Comparison of ENCODE assay signal across 12 cellular contexts in the genomic region with DNA sequence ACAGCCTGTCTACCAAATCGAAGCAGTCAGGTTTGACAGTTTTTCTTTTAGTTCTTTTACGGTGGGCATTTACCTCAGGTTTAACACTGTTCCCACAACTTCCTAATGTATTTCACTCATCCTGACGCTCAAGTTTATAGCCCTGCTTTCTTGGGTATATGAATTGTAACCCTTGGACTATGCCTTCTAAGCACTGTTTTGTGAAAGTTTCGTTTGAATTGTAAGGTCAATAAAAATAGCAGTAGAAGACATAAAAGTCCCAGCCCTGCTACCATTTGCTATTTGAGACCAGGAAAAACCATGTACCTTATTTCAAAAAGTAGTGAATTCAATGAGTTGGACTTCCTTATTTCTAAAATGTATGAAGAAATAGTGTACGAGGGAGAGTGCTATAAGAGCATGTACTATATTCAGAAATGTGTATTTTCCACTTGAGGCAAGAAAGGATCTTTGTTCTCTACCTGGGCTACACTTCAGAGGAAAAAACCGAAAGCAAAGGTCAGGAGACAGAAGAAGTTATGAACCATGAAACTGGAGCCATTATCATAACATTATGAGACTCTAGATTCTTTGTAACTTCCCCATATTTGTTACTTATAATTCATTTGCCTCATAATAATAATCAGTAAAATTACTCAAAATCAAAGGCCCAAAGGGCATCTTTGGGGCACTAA. TPM values are rescaled to one million over a fixed set of nuclear protein-coding genes. Genes with fewer than 3 reads are reported as not detected.
A peak's percentile ranks its signal among the peaks of the same experiment; 100 is the strongest.
DNase-seq lines count a peak whose midpoint lies in the region; ATAC-seq and TF ChIP-seq lines count a peak whose summit lies in the region.
"Had no signal": no experiment of that assay in that cellular context is flagged by ENCODE, and none has a peak within 500 bp of the region (broad histone marks: within the 10 kb centered on the region; RNA-seq: fewer than 3 reads in every experiment).

No MANE protein-coding gene starts in this region.

- 0 out of 2 replicates have a peak, but pooled peaks cover 1% of the 10 kb centered on the region for H4K20me1 ChIP-seq in OCI-LY1 (ENCODE audit: insufficient read depth, low read length)

- peak overlapping the region; percentile 31 for H3K27ac Mint-ChIP-seq in activated naive CD4-positive, alpha-beta T cell treated with anti-CD3 and anti-CD28 coated beads, Interleukin-2, amount 50 U/mL, for 24 hours
- H3K27ac Mint-ChIP-seq in activated naive CD4-positive, alpha-beta T cell treated with anti-CD3 and anti-CD28 coated beads, Interleukin-2, amount 50 U/mL, for 72 hours, result peak overlapping the region in 1 of 2 donors; percentile 53

- H3K27ac ChIP-seq in OCI-LY1 (ENCODE audit: low read depth, low read length, poor library complexity, severe bottlenecking), result peak overlapping the region; percentile 68
- peak overlapping the region; percentile 93 to 97 (median 94) for H3K27ac ChIP-seq in transverse colon

- H3K27me3 ChIP-seq in OCI-LY1 (ENCODE audit: insufficient read depth, low read length) (no peaks in the 10 kb centered on the region), transverse colon (no peaks in the 10 kb centered on the region)

- no peaks in the 10 kb centered on the region for H3K9me3 Mint-ChIP-seq in activated naive CD4-positive, alpha-beta T cell treated with anti-CD3 and anti-CD28 coated beads, Interleukin-2, amount 50 U/mL, for 24 hours
- peaks cover 0 to 4% of the 10 kb centered on the region in 2 donors for H3K9me3 Mint-ChIP-seq in activated naive CD4-positive, alpha-beta T cell treated with anti-CD3 and anti-CD28 coated beads, Interleukin-2, amount 50 U/mL, for 72 hours

- 36 to 42% methylated on average over 6 of the region's 6 CpGs for WGBS in transverse colon (ENCODE audit: low coverage in 1 of 2), 2 donors

- peaks cover 55% of the 10 kb centered on the region for H3K4me1 Mint-ChIP-seq in activated naive CD4-positive, alpha-beta T cell treated with anti-CD3 and anti-CD28 coated beads, Interleukin-2, amount 50 U/mL, for 24 hours

- no peak for ATAC-seq in activated naive CD4-positive, alpha-beta T cell treated with anti-CD3 and anti-CD28 coated beads, Interleukin-2, amount 50 U/mL, for 72 hours
- ATAC-seq: activated CD4-positive, CD25-positive, alpha-beta regulatory T cell treated with anti-CD3 and anti-CD28 coated beads, Interleukin-2, amount 50 U/mL, for 24 hours; right cardiac atrium had no signal

- peaks cover 10% of the 10 kb centered on the region for H3K36me3 Mint-ChIP-seq in activated naive CD4-positive, alpha-beta T cell treated with anti-CD3 and anti-CD28 coated beads, Interleukin-2, amount 50 U/mL, for 24 hours
- H3K36me3 Mint-ChIP-seq in activated naive CD4-positive, alpha-beta T cell treated with anti-CD3 and anti-CD28 coated beads, Interleukin-2, amount 50 U/mL, for 72 hours, result peaks cover 20 to 23% of the 10 kb centered on the region in 2 donors

- in situ Hi-C loops in transverse colon (cut with MboI; ENCODE audit: low pct_ligation_motif_present in 1 of 4, low pct_unique_long_range_greater_than_20kb in 1 of 4, low sequenced_read_pairs in 3 of 4), result no loop called here

- peaks cover 41% of the 10 kb centered on the region for H3K4me1 ChIP-seq in OCI-LY1 (ENCODE audit: insufficient read depth, low read length, severe bottlenecking)
- peaks cover 17 to 48% (median 33%) of the 10 kb centered on the region in 4 donors for H3K4me1 ChIP-seq in transverse colon

- H3K36me3 ChIP-seq in OCI-LY1 (ENCODE audit: insufficient read depth, low read length) (peaks cover under 1% of the 10 kb centered on the region; the same call in 1 of the 2 replicates), transverse colon (no peaks in the 10 kb centered on the region)

- H3F3A ChIP-seq in OCI-LY1 (ENCODE audit: insufficient read depth, low read length), result no peaks in the 10 kb centered on the region

- no peak for TF ChIP-seq POLR2A in transverse colon (IDR thresholded peaks at IDR 0.05)

- H3K4me3 ChIP-seq in OCI-LY1 (ENCODE audit: low read depth, low read length, poor library complexity, severe bottlenecking) (peak overlapping the region; percentile 98), epithelial cell of proximal tubule (ENCODE audit: low read depth, low read length) (peak overlapping the region; percentile 66), transverse colon (peak overlapping the region in 3 of 4 donors; percentile 79 to 86 (median 83))

- peaks cover 38% of the 10 kb centered on the region for H3K79me2 ChIP-seq in OCI-LY1 (ENCODE audit: insufficient read depth, low read length)

- H3K4me3 Mint-ChIP-seq in activated naive CD4-positive, alpha-beta T cell treated with anti-CD3 and anti-CD28 coated beads, Interleukin-2, amount 50 U/mL, for 24 hours, result peak overlapping the region; percentile 71

- H3K27me3 Mint-ChIP-seq in activated naive CD4-positive, alpha-beta T cell treated with anti-CD3 and anti-CD28 coated beads, Interleukin-2, amount 50 U/mL, for 24 hours, result no peaks in the 10 kb centered on the region

- intact Hi-C loops in transverse colon (cut with DNase I; ENCODE audit: low total_unique reads), result no loop called here

- H3K4me2 ChIP-seq in OCI-LY1 (ENCODE audit: low read length), result peak overlapping the region; percentile 94

- H3K9me2 ChIP-seq in OCI-LY1 (ENCODE audit: low read depth, low read length), result no peaks in the 10 kb centered on the region

- peak overlapping the region; percentile 98; the same call in 1 of the 2 replicates for H3K9ac ChIP-seq in OCI-LY1 (ENCODE audit: low read length)

- no peak for TF ChIP-seq CTCF in OCI-LY1 (IDR thresholded peaks at IDR 0.05; ENCODE audit: low read length)
- TF ChIP-seq CTCF in epithelial cell of proximal tubule (conservative IDR thresholded peaks at IDR 0.05; ENCODE audit: low read depth, low read length), result no peak
- TF ChIP-seq CTCF in transverse colon (IDR thresholded peaks at IDR 0.05), result no peak

- H2AFZ ChIP-seq in OCI-LY1 (ENCODE audit: low read length), result no peak overlapping the region

- no peak for TF ChIP-seq EP300 in transverse colon (IDR thresholded peaks at IDR 0.05; ENCODE audit: low read depth)

- H3K9me3 ChIP-seq in OCI-LY1 (ENCODE audit: low read length), result no peaks in the 10 kb centered on the region
- H3K9me3 ChIP-seq in transverse colon, result no peaks in the 10 kb centered on the region

- no peak for DNase-seq in activated naive CD4-positive, alpha-beta T cell treated with anti-CD3 and anti-CD28 coated beads, Interleukin-2, amount 50 U/mL, for 72 hours (ENCODE audit: low spot score in 2 of 2)
- DNase-seq in epithelial cell of proximal tubule (ENCODE audit: low read depth) (no peak), transverse colon (no peak), amygdala (lab: John Stamatoyannopoulos, UW) (no peak), germinal center (ENCODE audit: low spot score) (no peak)
- no peak for DNase-seq in stimulated activated naive CD4-positive, alpha-beta T cell (lab: John Stamatoyannopoulos, UW)
- DNase-seq: caudate nucleus, NCI-H2227 treated with DMSO at 0.1 percent for 48 hours had no signal

RNA-seq across cellular contexts. Expression of gene ZC3H15, which starts 1.9 kb away (rescaled TPM):
- 10 to 100 TPM; 78.3 to 82.3 TPM for total RNA-seq in activated naive CD4-positive, alpha-beta T cell treated with anti-CD3 and anti-CD28 coated beads, Interleukin-2, amount 50 U/mL, for 72 hours
- 63.1 and 80.2 TPM in 2 replicates for total RNA-seq in epithelial cell of proximal tubule
- 10 to 100 TPM; 43.2 to 98.4 (median 51.0) TPM for total RNA-seq in transverse colon
